Comparison of ENCODE assay signal across 19 cellular contexts in genomic region chr14:26448181-26448855, GRCh38.
DNase-seq lines count a peak whose midpoint lies in the region; ATAC-seq and TF ChIP-seq lines count a peak whose summit lies in the region.
"Had no signal": no experiment of that assay in that cellular context is flagged by ENCODE, and none has a peak within 500 bp of the region (broad histone marks: within the 10 kb centered on the region; RNA-seq: fewer than 3 reads in every experiment).

No MANE protein-coding gene starts in this region.

- no peak for ATAC-seq in WTC11
- ATAC-seq in HG02970 (IDR thresholded peaks at IDR 0.05; ENCODE audit: low FRiP score, unreplicated experiment), result no peak
- ATAC-seq in HG03280 (IDR thresholded peaks at IDR 0.05; ENCODE audit: unreplicated experiment), result no peak
- ATAC-seq: activated T-helper 17 cell treated with anti-CD3 and anti-CD28 coated beads, Interleukin-2, amount 50 U/mL, for 72 hours; PC-3 had no signal

- no peaks in the 10 kb centered on the region for H3K9me3 Mint-ChIP-seq in WTC11
- H3K9me3 Mint-ChIP-seq: mesothelial cell of epicardium had no signal

- no peak overlapping the region for H3K4me3 ChIP-seq in HAP-1
- no peak overlapping the region for H3K4me3 ChIP-seq in coronary artery

- peaks cover 5% of the 10 kb centered on the region; the same call in 1 of the 2 replicates for H3K4me1 Mint-ChIP-seq in WTC11
- H3K4me1 Mint-ChIP-seq: activated T-helper 17 cell treated with anti-CD3 and anti-CD28 coated beads, Interleukin-2, amount 50 U/mL, for 72 hours; mesothelial cell of epicardium had no signal

- H3K4me1 ChIP-seq in HAP-1, result no peaks in the 10 kb centered on the region

- peak; percentile 85 for DNase-seq in DMS153 (lab: John Stamatoyannopoulos, UW)
- peak; percentile 62 for DNase-seq in NCI-H1092 (lab: John Stamatoyannopoulos, UW)
- peak; percentile 96 for DNase-seq in NCI-H345 treated with DMSO at 0.1 percent for 48 hours (lab: John Stamatoyannopoulos, UW; ENCODE audit: unreplicated experiment)
- DNase-seq in WTC11 (ENCODE audit: low spot score), result peak; percentile 14
- DNase-seq in HAP-1 (ENCODE audit: low spot score in 2 of 2), result no peak
- no peak for DNase-seq in coronary artery (ENCODE audit: low spot score)
- DNase-seq: activated CD4-positive, CD25-positive, alpha-beta regulatory T cell treated with anti-CD3 and anti-CD28 coated beads, Interleukin-2, amount 50 U/mL, for 72 hours; brain microvascular endothelial cell; COR-L47; foreskin melanocyte; NCI-H1436; PC-3; stimulated activated CD4-positive, alpha-beta T cell treated with anti-CD3 and anti-CD28 coated beads, Interleukin-2, amount 100 ng/mL, for 24 hours had no signal

- no peaks in the 10 kb centered on the region for H3K27me3 Mint-ChIP-seq in WTC11 (ENCODE audit: low read depth)
- H3K27me3 Mint-ChIP-seq: activated T-helper 17 cell treated with anti-CD3 and anti-CD28 coated beads, Interleukin-2, amount 50 U/mL, for 72 hours had no signal

- CTCF ChIA-PET in WTC11 (lab: Charles Lee), result interaction anchor here (1.3 kb wide), 1 partner anchor 468 kb away, joined by 3 read pairs; no protein-coding TSS in a partner anchor

- no peak overlapping the region for H3K4me3 Mint-ChIP-seq in WTC11
- H3K4me3 Mint-ChIP-seq: activated T-helper 17 cell treated with anti-CD3 and anti-CD28 coated beads, Interleukin-2, amount 50 U/mL, for 72 hours; mesothelial cell of epicardium; T-helper 2 cell treated with Interferon-gamma antibody and Interleukin-4, amounts not matched to agents 5 μg/mL and 100 μg/mL, for 36 hours had no signal

- POLR2A ChIA-PET in WTC11 (lab: Charles Lee), result no interaction called here

- no peak overlapping the region for H3K27ac Mint-ChIP-seq in WTC11
- H3K27ac Mint-ChIP-seq: activated T-helper 17 cell treated with anti-CD3 and anti-CD28 coated beads, Interleukin-2, amount 50 U/mL, for 72 hours; mesothelial cell of epicardium; T-helper 2 cell treated with Interferon-gamma antibody and Interleukin-4, amounts not matched to agents 5 μg/mL and 100 μg/mL, for 36 hours had no signal

- in situ Hi-C loops in HAP-1 (cut with MboI; ENCODE audit: low sequenced_read_pairs), result no loop called here

- no peak overlapping the region for H3K27ac ChIP-seq in coronary artery
- H3K27ac ChIP-seq: brain microvascular endothelial cell, neutrophil had no signal

- no peaks in the 10 kb centered on the region for H3K36me3 ChIP-seq in HAP-1 (replicated peaks)
- H3K36me3 ChIP-seq: brain microvascular endothelial cell, neutrophil had no signal

- H3K27me3 ChIP-seq in HAP-1 (ENCODE audit: low read depth), result no peaks in the 10 kb centered on the region
- H3K27me3 ChIP-seq: brain microvascular endothelial cell, neutrophil had no signal

- TF ChIP-seq CTCF in WTC11 (IDR thresholded peaks at IDR 0.05), result no peak
- no peak for TF ChIP-seq CTCF in coronary artery (IDR thresholded peaks at IDR 0.05)

- H3K9me3 ChIP-seq in HAP-1, result no peaks in the 10 kb centered on the region
- H3K9me3 ChIP-seq: neutrophil had no signal

- H3K36me3 Mint-ChIP-seq in WTC11, result no peaks in the 10 kb centered on the region
- H3K36me3 Mint-ChIP-seq: mesothelial cell of epicardium had no signal

TF ChIP-seq in WTC11, 78 proteins besides CTCF, POLR2A, EP300 and RAD21:
- TF ChIP-seq CREM (CRISPR knock-in tag; IDR thresholded peaks at IDR 0.05), result no peak
- no peak for TF ChIP-seq ZNF317 (CRISPR knock-in tag; IDR thresholded peaks at IDR 0.05; ENCODE audit: borderline replicate concordance, low read depth)
- no peak for TF ChIP-seq FOXJ3 (CRISPR knock-in tag; IDR thresholded peaks at IDR 0.05; ENCODE audit: borderline replicate concordance)
- TF ChIP-seq, protein P1, sequence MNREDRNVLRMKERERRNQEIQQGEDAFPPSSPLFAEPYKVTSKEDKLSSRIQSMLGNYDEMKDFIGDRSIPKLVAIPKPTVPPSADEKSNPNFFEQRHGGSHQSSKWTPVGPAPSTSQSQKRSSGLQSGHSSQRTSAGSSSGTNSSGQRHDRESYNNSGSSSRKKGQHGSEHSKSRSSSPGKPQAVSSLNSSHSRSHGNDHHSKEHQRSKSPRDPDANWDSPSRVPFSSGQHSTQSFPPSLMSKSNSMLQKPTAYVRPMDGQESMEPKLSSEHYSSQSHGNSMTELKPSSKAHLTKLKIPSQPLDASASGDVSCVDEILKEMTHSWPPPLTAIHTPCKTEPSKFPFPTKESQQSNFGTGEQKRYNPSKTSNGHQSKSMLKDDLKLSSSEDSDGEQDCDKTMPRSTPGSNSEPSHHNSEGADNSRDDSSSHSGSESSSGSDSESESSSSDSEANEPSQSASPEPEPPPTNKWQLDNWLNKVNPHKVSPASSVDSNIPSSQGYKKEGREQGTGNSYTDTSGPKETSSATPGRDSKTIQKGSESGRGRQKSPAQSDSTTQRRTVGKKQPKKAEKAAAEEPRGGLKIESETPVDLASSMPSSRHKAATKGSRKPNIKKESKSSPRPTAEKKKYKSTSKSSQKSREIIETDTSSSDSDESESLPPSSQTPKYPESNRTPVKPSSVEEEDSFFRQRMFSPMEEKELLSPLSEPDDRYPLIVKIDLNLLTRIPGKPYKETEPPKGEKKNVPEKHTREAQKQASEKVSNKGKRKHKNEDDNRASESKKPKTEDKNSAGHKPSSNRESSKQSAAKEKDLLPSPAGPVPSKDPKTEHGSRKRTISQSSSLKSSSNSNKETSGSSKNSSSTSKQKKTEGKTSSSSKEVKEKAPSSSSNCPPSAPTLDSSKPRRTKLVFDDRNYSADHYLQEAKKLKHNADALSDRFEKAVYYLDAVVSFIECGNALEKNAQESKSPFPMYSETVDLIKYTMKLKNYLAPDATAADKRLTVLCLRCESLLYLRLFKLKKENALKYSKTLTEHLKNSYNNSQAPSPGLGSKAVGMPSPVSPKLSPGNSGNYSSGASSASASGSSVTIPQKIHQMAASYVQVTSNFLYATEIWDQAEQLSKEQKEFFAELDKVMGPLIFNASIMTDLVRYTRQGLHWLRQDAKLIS (CRISPR knock-in tag; IDR thresholded peaks at IDR 0.05; ENCODE audit: borderline replicate concordance), result no peak
- TF ChIP-seq RELA (CRISPR knock-in tag; IDR thresholded peaks at IDR 0.05; ENCODE audit: borderline replicate concordance), result no peak
- TF ChIP-seq NFE2L1 (CRISPR knock-in tag; IDR thresholded peaks at IDR 0.05), result no peak
- no peak for TF ChIP-seq NR3C1 (CRISPR knock-in tag; conservative IDR thresholded peaks at IDR 0.05; ENCODE audit: low read depth)
- TF ChIP-seq, protein P2, sequence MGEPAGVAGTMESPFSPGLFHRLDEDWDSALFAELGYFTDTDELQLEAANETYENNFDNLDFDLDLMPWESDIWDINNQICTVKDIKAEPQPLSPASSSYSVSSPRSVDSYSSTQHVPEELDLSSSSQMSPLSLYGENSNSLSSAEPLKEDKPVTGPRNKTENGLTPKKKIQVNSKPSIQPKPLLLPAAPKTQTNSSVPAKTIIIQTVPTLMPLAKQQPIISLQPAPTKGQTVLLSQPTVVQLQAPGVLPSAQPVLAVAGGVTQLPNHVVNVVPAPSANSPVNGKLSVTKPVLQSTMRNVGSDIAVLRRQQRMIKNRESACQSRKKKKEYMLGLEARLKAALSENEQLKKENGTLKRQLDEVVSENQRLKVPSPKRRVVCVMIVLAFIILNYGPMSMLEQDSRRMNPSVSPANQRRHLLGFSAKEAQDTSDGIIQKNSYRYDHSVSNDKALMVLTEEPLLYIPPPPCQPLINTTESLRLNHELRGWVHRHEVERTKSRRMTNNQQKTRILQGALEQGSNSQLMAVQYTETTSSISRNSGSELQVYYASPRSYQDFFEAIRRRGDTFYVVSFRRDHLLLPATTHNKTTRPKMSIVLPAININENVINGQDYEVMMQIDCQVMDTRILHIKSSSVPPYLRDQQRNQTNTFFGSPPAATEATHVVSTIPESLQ (CRISPR knock-in tag; IDR thresholded peaks at IDR 0.05), result no peak
- TF ChIP-seq ELF4 (CRISPR knock-in tag; IDR thresholded peaks at IDR 0.05; ENCODE audit: low read depth), result no peak
- no peak for TF ChIP-seq TP53 (CRISPR knock-in tag; IDR thresholded peaks at IDR 0.05)
- TF ChIP-seq GRHL2 (CRISPR knock-in tag; IDR thresholded peaks at IDR 0.05; ENCODE audit: insufficient replicate concordance, severe bottlenecking), result no peak
- TF ChIP-seq, protein P3, sequence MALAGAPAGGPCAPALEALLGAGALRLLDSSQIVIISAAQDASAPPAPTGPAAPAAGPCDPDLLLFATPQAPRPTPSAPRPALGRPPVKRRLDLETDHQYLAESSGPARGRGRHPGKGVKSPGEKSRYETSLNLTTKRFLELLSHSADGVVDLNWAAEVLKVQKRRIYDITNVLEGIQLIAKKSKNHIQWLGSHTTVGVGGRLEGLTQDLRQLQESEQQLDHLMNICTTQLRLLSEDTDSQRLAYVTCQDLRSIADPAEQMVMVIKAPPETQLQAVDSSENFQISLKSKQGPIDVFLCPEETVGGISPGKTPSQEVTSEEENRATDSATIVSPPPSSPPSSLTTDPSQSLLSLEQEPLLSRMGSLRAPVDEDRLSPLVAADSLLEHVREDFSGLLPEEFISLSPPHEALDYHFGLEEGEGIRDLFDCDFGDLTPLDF (CRISPR knock-in tag; IDR thresholded peaks at IDR 0.05), result no peak
- TF ChIP-seq TEAD1 (CRISPR knock-in tag; IDR thresholded peaks at IDR 0.05), result no peak

Comparison
In these comparisons a context has a peak if more than half of its experiments do, and no peak if none do; other contexts are left out.
1. DNase-seq: peak in DMS153 (single experiment), NCI-H1092 (single experiment), NCI-H345 treated with DMSO at 0.1 percent for 48 hours (single experiment) and WTC11 (single experiment); none in HAP-1 (0 of 2) and coronary artery (single experiment).